24 cellular contexts compared by ENCODE assay signal in genomic region chr2:14927021-14927564, GRCh38.
"Had no signal": no experiment of that assay in that cellular context is flagged by ENCODE, and none has a peak within 500 bp of the region (broad histone marks: within the 10 kb centered on the region; RNA-seq: fewer than 3 reads in every experiment).

No MANE protein-coding gene starts in this region.

- H3K4me3 ChIP-seq: breast epithelium, MG63, SJSA1 had no signal

- H3K9ac ChIP-seq: KMS-11 had no signal

- H3K9me3 ChIP-seq: MG63, SJSA1 had no signal

- ATAC-seq: activated CD8-positive, alpha-beta T cell treated with anti-CD3 and anti-CD28 coated beads, Interleukin-2, amount 10 ng/mL, durations not matched to agents 7 days and 5 days; SK-N-SH treated with all-trans-retinoic acid at 6 μM for 48 hours; WTC11 had no signal

- DNase-seq: activated CD4-positive, alpha-beta T cell treated with anti-CD3 and anti-CD28 coated beads for 48 hours; activated CD4-positive, alpha-beta T cell treated with anti-CD3 and anti-CD28 coated beads, Interleukin-2, amount 50 U/mL, for 4 hours; activated CD4-positive, CD25-positive, alpha-beta regulatory T cell treated with anti-CD3 and anti-CD28 coated beads, Interleukin-2, amount 50 U/mL, for 72 hours; activated CD8-positive, alpha-beta memory T cell treated with anti-CD3 and anti-CD28 coated beads, Interleukin-2, amount 50 U/mL, for 48 hours; activated CD8-positive, alpha-beta T cell treated with anti-CD3 and anti-CD28 coated beads, Interleukin-2, amount 10 ng/mL, durations not matched to agents 7 days and 5 days; activated T-cell treated with anti-CD3 and anti-CD28 coated beads, Interleukin-2, amount 50 U/mL, for 1 hour; aorta; caudate nucleus; MG63; MV-4-11; NCI-H1092 treated with DMSO at 0.1 percent for 48 hours; NCI-H1436; NCI-H1694 treated with DMSO at 0.1 percent for 48 hours; NCI-H2029 treated with DMSO at 0.1 percent for 48 hours; NCI-H345; NCI-H510A; NCI-H526 treated with DMSO at 0.1 percent for 48 hours; NCI-H82; SW 1271 had no signal

- H3K27ac ChIP-seq: breast epithelium, KMS-11, SJSA1 had no signal

- H3K36me3 ChIP-seq: breast epithelium, MG63, SJSA1 had no signal

- H3K27me3 ChIP-seq: breast epithelium, MG63, SJSA1 had no signal

- H3K4me1 ChIP-seq: breast epithelium, SJSA1 had no signal

- H3K4me2 ChIP-seq: KMS-11 had no signal
